Comparison of ENCODE assay signal across 11 cellular contexts in the genomic region with DNA sequence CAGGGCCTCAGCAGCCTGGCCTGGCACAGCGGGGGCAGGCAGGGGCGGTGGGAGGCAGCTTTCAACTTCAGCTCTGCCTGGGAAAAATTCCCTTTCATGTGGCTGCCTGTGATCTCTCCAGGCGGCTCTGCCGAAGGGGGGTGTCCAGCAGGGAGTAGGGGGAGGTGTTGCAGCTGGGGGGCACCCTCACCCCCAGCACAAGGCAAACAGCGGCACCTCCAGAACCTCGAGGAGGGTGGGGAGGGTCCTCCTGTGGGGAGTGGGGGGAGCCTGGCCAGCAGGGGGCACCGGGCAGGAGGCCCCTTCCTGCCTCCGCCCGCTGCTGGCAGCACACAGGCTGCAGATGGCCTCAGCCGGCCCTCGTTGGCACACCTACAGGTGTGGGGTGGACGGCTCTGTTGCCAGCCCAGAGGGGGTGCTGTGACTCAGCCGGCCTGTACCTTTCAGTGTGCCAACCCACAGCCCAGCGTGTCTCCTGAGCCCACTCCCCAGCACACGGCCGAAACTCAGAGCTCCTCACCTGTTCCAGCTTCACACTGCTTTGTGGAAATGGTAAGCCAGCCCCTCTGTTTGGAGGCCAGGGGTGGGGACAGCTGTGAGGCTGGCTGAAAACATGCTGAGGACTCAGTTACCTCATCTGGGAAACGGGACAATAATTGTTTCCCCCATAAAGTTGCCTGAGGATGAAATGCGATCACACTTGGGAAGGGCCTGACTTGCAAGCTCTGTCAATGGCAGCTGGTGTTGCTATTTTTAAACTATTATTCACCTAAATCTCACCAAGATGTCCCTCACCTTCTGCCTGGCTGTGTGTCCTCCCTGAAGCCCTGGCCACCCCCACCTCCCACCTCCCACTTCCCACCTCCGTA. TPM values are rescaled to one million over a fixed set of nuclear protein-coding genes. Genes with fewer than 3 reads are reported as not detected.
DNase-seq lines count a peak whose midpoint lies in the region; ATAC-seq, FAIRE-seq and TF ChIP-seq lines count a peak whose summit lies in the region.
"Had no signal": no experiment of that assay in that cellular context is flagged by ENCODE, and none has a peak within 500 bp of the region (broad histone marks: within the 10 kb centered on the region; RNA-seq: fewer than 3 reads in every experiment).

No MANE protein-coding gene starts in this region.

- no peak overlapping the region for H2BK120ac ChIP-seq in neuronal stem cell (ENCODE audit: low read depth, low read length)

- no peaks in the 10 kb centered on the region for H3K9me3 ChIP-seq in neuronal stem cell (replicated peaks in 1 of 2; ENCODE audit: control insufficient read depth in 2 of 2, insufficient read depth in 1 of 2, low read depth in 1 of 2, low read length in 2 of 2)

- peak; percentile 90 for DNase-seq in DMS 273 (lab: John Stamatoyannopoulos, UW; ENCODE audit: unreplicated experiment)
- peak; percentile 24 for DNase-seq in NCI-H1092 (lab: John Stamatoyannopoulos, UW)
- DNase-seq in dorsolateral prefrontal cortex = peak in 3 of 10 donors; percentile 56 to 87 (median 57)
- DNase-seq in neuronal stem cell (ENCODE audit: low spot score) = no peak
- DNase-seq in RCC 7860 (ENCODE audit: low spot score) = no peak
- DNase-seq: activated CD8-positive, alpha-beta memory T cell treated with anti-CD3 and anti-CD28 coated beads, Interleukin-2, amount 50 U/mL, for 48 hours; EL had no signal

- H3K4ac ChIP-seq in neuronal stem cell (ENCODE audit: low read length) = no peak overlapping the region

- H3K4me3 ChIP-seq in dorsolateral prefrontal cortex = peak overlapping the region in 6 of 59 donors; percentile 12 to 24 (median 12)
- H3K4me3 ChIP-seq in neuronal stem cell (ENCODE audit: low read length in 2 of 2) = no peak overlapping the region

- H3K27ac ChIP-seq in dorsolateral prefrontal cortex (peak overlapping the region; percentile 82 to 100 (median 98)), neuronal stem cell (replicated peaks; ENCODE audit: low read length) (no peak overlapping the region)
- H3K27ac ChIP-seq: parathyroid adenoma had no signal

- H3K27me3 ChIP-seq in dorsolateral prefrontal cortex (no peaks in the 10 kb centered on the region), neuronal stem cell (ENCODE audit: control insufficient read depth in 3 of 3, insufficient read depth in 3 of 3, low read depth in 1 of 3, low read length in 3 of 3) (no peaks in the 10 kb centered on the region)

- no peak for FAIRE-seq in RCC 7860 (lab: Jason Lieb, UNC)

- peak overlapping the region; percentile 88 for H2BK15ac ChIP-seq in neuronal stem cell (ENCODE audit: low read length)

- H3K79me1 ChIP-seq in neuronal stem cell (ENCODE audit: low read depth, low read length) = peaks cover 3% of the 10 kb centered on the region

- peak overlapping the region; percentile 71 for H3K23ac ChIP-seq in neuronal stem cell (ENCODE audit: low read depth, low read length, poor library complexity)

- peak overlapping the region; percentile 88 for H2AK5ac ChIP-seq in neuronal stem cell (ENCODE audit: low read depth, low read length)

- peak overlapping the region; percentile 53 for H2BK12ac ChIP-seq in neuronal stem cell (ENCODE audit: low read length)

- no CpG with 5 or more reads among the region's 19 CpGs for WGBS in neuronal stem cell (ENCODE audit: extremely low coverage in 2 of 2, insufficient read length in 2 of 2, insufficient replicate concordance in 1 of 2), 2 donors

- no peak overlapping the region for H4K8ac ChIP-seq in neuronal stem cell (ENCODE audit: low read depth, low read length)

- no peak overlapping the region for H4K91ac ChIP-seq in neuronal stem cell (ENCODE audit: low read depth, low read length, poor library complexity)

- peak in 44 of 56 donors; percentile 10 to 55 (median 35) for TF ChIP-seq CTCF in dorsolateral prefrontal cortex (IDR thresholded peaks at IDR 0.05 in 54 of 56, conservative IDR thresholded peaks at IDR 0.05 in 2 of 56; ENCODE audit: low read depth in 1 of 56, partially characterized antibody in 56 of 56)

- intact Hi-C loops in dorsolateral prefrontal cortex (cut with DNase I) = no loop called here

- no peak overlapping the region for H3K14ac ChIP-seq in neuronal stem cell (ENCODE audit: low read length)

- peaks cover 10 to 63% of the 10 kb centered on the region in 2 donors for H3K36me3 ChIP-seq in neuronal stem cell (replicated peaks in 1 of 2; ENCODE audit: control insufficient read depth in 2 of 2, insufficient read depth in 2 of 2, low read length in 2 of 2)

- ATAC-seq in GM19351 (IDR thresholded peaks at IDR 0.05; ENCODE audit: unreplicated experiment) = no peak
- no peak for ATAC-seq in HG03196 (IDR thresholded peaks at IDR 0.05; ENCODE audit: unreplicated experiment)
- no peak for ATAC-seq in GM19035 (IDR thresholded peaks at IDR 0.05; ENCODE audit: unreplicated experiment)

- peak overlapping the region; percentile 72 for H3K9ac ChIP-seq in neuronal stem cell (ENCODE audit: low read depth, low read length, poor library complexity)
- H3K9ac ChIP-seq: parathyroid adenoma had no signal

- H2BK5ac ChIP-seq in neuronal stem cell (ENCODE audit: low read length) = peak overlapping the region; percentile 59

- peak overlapping the region; percentile 82 for H3K18ac ChIP-seq in neuronal stem cell (ENCODE audit: low read length)

- H3K4me2 ChIP-seq in neuronal stem cell (ENCODE audit: insufficient read depth, low read length, poor library complexity, severe bottlenecking) = no peak overlapping the region

- no peak overlapping the region for H2AFZ ChIP-seq in neuronal stem cell (ENCODE audit: low read length)
- H2AFZ ChIP-seq: parathyroid adenoma had no signal

- H3K4me1 ChIP-seq in neuronal stem cell (ENCODE audit: control insufficient read depth in 2 of 2, insufficient read depth in 1 of 2, low read depth in 1 of 2, low read length in 2 of 2) = peaks cover 36 to 50% of the 10 kb centered on the region in 2 donors

RNA-seq across cellular contexts. Expression of a gene that starts 37.0 kb away (rescaled TPM):
- 100 to 1,000 TPM in 83 of 120 experiments, 10 to 100 TPM in 37; 79.1 to 229 (median 108) TPM for total RNA-seq in dorsolateral prefrontal cortex
- 30.9 TPM for polyA plus RNA-seq in neuronal stem cell (2013, experiment 1 of 2)
- 32.1 TPM for polyA plus RNA-seq in neuronal stem cell (2013, experiment 2 of 2)

Comparison
In these comparisons a context has a peak if more than half of its experiments do, and no peak if none do; other contexts are left out.
1. DNase-seq: peak in DMS 273 (single experiment) and NCI-H1092 (single experiment); none in neuronal stem cell (single experiment) and RCC 7860 (single experiment).